Comparison of ENCODE assay signal across 27 cellular contexts in genomic region chr1:14689996-14690614, GRCh38.
DNase-seq lines count a peak whose midpoint lies in the region; ATAC-seq, FAIRE-seq and TF ChIP-seq lines count a peak whose summit lies in the region.
"Had no signal": no experiment of that assay in that cellular context is flagged by ENCODE, and none has a peak within 500 bp of the region (broad histone marks: within the 10 kb centered on the region; RNA-seq: fewer than 3 reads in every experiment).

No MANE protein-coding gene starts in this region.

- H3K4me1 ChIP-seq in astrocyte (ENCODE audit: insufficient read depth, low read length), result peaks cover 7% of the 10 kb centered on the region
- H3K4me1 ChIP-seq in Peyer's patch, result no peaks in the 10 kb centered on the region
- H3K4me1 ChIP-seq in esophagus squamous epithelium, result no peaks in the 10 kb centered on the region
- H3K4me1 ChIP-seq: body of pancreas, heart right ventricle, lower lobe of right lung, right lobe of liver had no signal

- peaks cover 7% of the 10 kb centered on the region for H3K9me3 Mint-ChIP-seq in astrocyte (ENCODE audit: unreplicated experiment)
- H3K9me3 Mint-ChIP-seq: CD4-positive, alpha-beta T cell; nephron; type B pancreatic cell had no signal

- no peaks in the 10 kb centered on the region for H3K36me3 ChIP-seq in astrocyte (ENCODE audit: insufficient read depth, low read length)
- H3K36me3 ChIP-seq in Peyer's patch, result no peaks in the 10 kb centered on the region
- H3K36me3 ChIP-seq in esophagus squamous epithelium, result no peaks in the 10 kb centered on the region
- H3K36me3 ChIP-seq: heart right ventricle, lower lobe of right lung, right lobe of liver had no signal

- no peaks in the 10 kb centered on the region for H3K36me3 Mint-ChIP-seq in astrocyte (ENCODE audit: low read depth, unreplicated experiment)
- H3K36me3 Mint-ChIP-seq: type B pancreatic cell had no signal

- no peaks in the 10 kb centered on the region for H3K4me1 Mint-ChIP-seq in astrocyte (ENCODE audit: low read depth, unreplicated experiment)

- peaks cover 4% of the 10 kb centered on the region for H3K9me3 ChIP-seq in astrocyte (ENCODE audit: insufficient read depth, low read depth, low read length)
- no peaks in the 10 kb centered on the region for H3K9me3 ChIP-seq in Peyer's patch
- peaks cover 0 to under 1% (median 0%) of the 10 kb centered on the region in 3 donors for H3K9me3 ChIP-seq in esophagus squamous epithelium
- H3K9me3 ChIP-seq: body of pancreas, lower lobe of right lung, mucosa of descending colon, right lobe of liver had no signal

- TF ChIP-seq POLR2A in Peyer's patch (IDR thresholded peaks at IDR 0.05) (no peak), esophagus squamous epithelium (IDR thresholded peaks at IDR 0.05) (no peak)

- H3K4me3 ChIP-seq in astrocyte (ENCODE audit: insufficient read depth, low read depth, low read length), result no peak overlapping the region
- H3K4me3 ChIP-seq in Peyer's patch, result no peak overlapping the region
- H3K4me3 ChIP-seq in esophagus squamous epithelium, result no peak overlapping the region
- H3K4me3 ChIP-seq: body of pancreas, heart right ventricle, lower lobe of right lung, mucosa of descending colon, right lobe of liver had no signal

- no peak overlapping the region for H3K27ac Mint-ChIP-seq in astrocyte (ENCODE audit: unreplicated experiment)
- H3K27ac Mint-ChIP-seq: CD4-positive, alpha-beta T cell; nephron; type B pancreatic cell had no signal

- no peak for FAIRE-seq in astrocyte (lab: Jason Lieb, UNC)
- FAIRE-seq: HTR-8/SVneo had no signal

- H3K9ac ChIP-seq in astrocyte (ENCODE audit: low read length), result no peak overlapping the region

- WGBS in esophagus squamous epithelium, 2 donors, result 89 to 90% methylated on average over 13 to 14 of the region's 15 CpGs

- no peak for ATAC-seq in GM18909 (IDR thresholded peaks at IDR 0.05; ENCODE audit: poor library complexity, unreplicated experiment)
- ATAC-seq: body of pancreas, heart right ventricle, lower lobe of right lung, mucosa of descending colon, right lobe of liver had no signal

- TF ChIP-seq CTCF in astrocyte (IDR thresholded peaks at IDR 0.05; ENCODE audit: insufficient read depth, low read depth, low read length), result no peak
- no peak for TF ChIP-seq CTCF in Peyer's patch (IDR thresholded peaks at IDR 0.05)
- TF ChIP-seq CTCF in esophagus squamous epithelium (IDR thresholded peaks at IDR 0.05), result no peak

- peaks cover 31% of the 10 kb centered on the region for H3K27me3 Mint-ChIP-seq in astrocyte (ENCODE audit: low read depth, unreplicated experiment)
- H3K27me3 Mint-ChIP-seq: type B pancreatic cell had no signal

- no peak overlapping the region for H3K4me3 Mint-ChIP-seq in astrocyte (ENCODE audit: unreplicated experiment)
- H3K4me3 Mint-ChIP-seq: CD4-positive, alpha-beta T cell; nephron; type B pancreatic cell had no signal

- peak; percentile 85 for DNase-seq in M059J (ENCODE audit: low read depth)
- DNase-seq in astrocyte (ENCODE audit: low read depth), result peak; percentile 71
- DNase-seq in inferior parietal cortex (ENCODE audit: extremely low spot score), result peak; percentile 25
- no peak for DNase-seq in GOT3 (lab: John Stamatoyannopoulos, UW)
- DNase-seq in Peyer's patch, result no peak
- no peak for DNase-seq in esophagus squamous epithelium (lab: John Stamatoyannopoulos, UW)
- DNase-seq: activated CD4-positive, alpha-beta T cell treated with anti-CD3 and anti-CD28 coated beads for 4 hours; activated gamma-delta T cell treated with Interleukin-2 at 50 U/mL for 16 hours; activated T-cell treated with anti-CD3 and anti-CD28 coated beads, Interleukin-2, amount 50 U/mL, for 1 hour; body of pancreas; CD4-positive, alpha-beta T cell; H7; heart right ventricle; KBM-7; kidney glomerular epithelial cell; lower lobe of right lung; mucosa of descending colon; NCI-H2081 treated with DMSO at 0.1 percent for 48 hours; NCI-H446; right lobe of liver; Right ventricle myocardium superior; stimulated activated CD4-positive, alpha-beta T cell treated with anti-CD3 and anti-CD28 coated beads, Interleukin-2, amount 100 ng/mL, for 48 hours had no signal

- intact Hi-C loops in esophagus squamous epithelium (cut with DNase I), result no loop called here

- peaks cover 5% of the 10 kb centered on the region for H3K27me3 ChIP-seq in astrocyte (ENCODE audit: insufficient read depth, low read length)
- no peaks in the 10 kb centered on the region for H3K27me3 ChIP-seq in Peyer's patch
- peaks cover 0 to 16% (median 0%) of the 10 kb centered on the region in 4 donors for H3K27me3 ChIP-seq in esophagus squamous epithelium
- H3K27me3 ChIP-seq: body of pancreas, right lobe of liver had no signal

- H3K79me2 ChIP-seq in astrocyte (ENCODE audit: insufficient read depth, low read length), result no peaks in the 10 kb centered on the region

- no peak overlapping the region for H3K27ac ChIP-seq in astrocyte (ENCODE audit: low read depth, low read length)
- H3K27ac ChIP-seq in Peyer's patch, result no peak overlapping the region
- H3K27ac ChIP-seq in esophagus squamous epithelium, result no peak overlapping the region
- H3K27ac ChIP-seq: body of pancreas, heart right ventricle, lower lobe of right lung, right lobe of liver, VCaP had no signal

- no peak overlapping the region for H2AFZ ChIP-seq in astrocyte (ENCODE audit: low read depth, low read length)

- peak overlapping the region; percentile 62 for H3K4me2 ChIP-seq in astrocyte (ENCODE audit: low read length)

- H4K20me1 ChIP-seq in astrocyte (ENCODE audit: insufficient read depth, low read length), result no peaks in the 10 kb centered on the region

Comparison
In these comparisons a context has a peak if more than half of its experiments do, and no peak if none do; other contexts are left out.
1. DNase-seq: peak in M059J (single experiment), astrocyte (single experiment) and inferior parietal cortex (single experiment); none in GOT3 (single experiment), Peyer's patch (0 of 3) and esophagus squamous epithelium (single experiment).